Comparison of ENCODE assay signal across 15 cellular contexts in the genomic region with DNA sequence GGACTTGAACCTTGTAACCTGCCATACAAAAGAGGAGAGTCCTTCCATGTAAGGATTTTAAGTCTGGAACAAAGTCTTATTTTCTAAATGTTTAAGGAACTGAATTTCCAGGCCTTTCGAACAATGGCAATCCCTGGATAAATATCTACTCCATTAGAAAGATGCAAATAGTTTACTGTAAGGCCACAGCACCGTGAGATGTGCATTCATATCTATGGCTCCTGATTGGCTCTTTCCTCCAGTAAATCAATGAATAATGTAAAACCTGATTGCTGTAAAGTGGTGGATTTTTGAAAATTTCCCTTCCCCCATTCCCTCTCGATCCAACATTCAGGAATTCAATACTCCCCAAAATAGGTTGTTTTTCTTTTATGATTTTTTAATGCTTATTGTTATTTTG.
DNase-seq lines count a peak whose midpoint lies in the region; ATAC-seq and TF ChIP-seq lines count a peak whose summit lies in the region.
"Had no signal": no experiment of that assay in that cellular context is flagged by ENCODE, and none has a peak within 500 bp of the region (broad histone marks: within the 10 kb centered on the region; RNA-seq: fewer than 3 reads in every experiment).

No MANE protein-coding gene starts in this region.

- H2BK15ac ChIP-seq in mesenchymal stem cell (ENCODE audit: low read depth, poor library complexity, severe bottlenecking) = no peak overlapping the region

- 33% methylated on average over 1 of the region's 3 CpGs for WGBS in mesenchymal stem cell

- H3K27ac Mint-ChIP-seq in mesothelial cell of epicardium = no peak overlapping the region
- H3K27ac Mint-ChIP-seq: CD8-positive, alpha-beta T cell had no signal

- DNase-seq in HAP-1 (ENCODE audit: low spot score in 2 of 2) (peak in 1 of 2 experiments; percentile 79), NCI-H69 (lab: John Stamatoyannopoulos, UW) (peak; percentile 87), dorsolateral prefrontal cortex (no peak), putamen (ENCODE audit: low spot score) (peak; percentile 39), mesothelial cell of epicardium (ENCODE audit: low spot score in 2 of 2, unreplicated experiment in 2 of 2) (no peak), mesenchymal stem cell (no peak)
- DNase-seq: activated CD8-positive, alpha-beta memory T cell treated with anti-CD3 and anti-CD28 coated beads, Interleukin-2, amount 50 U/mL, for 48 hours; CD8-positive, alpha-beta T cell; DMS79; Kasumi-1; NCI-H1436; SIG-M5; stimulated activated CD8-positive, alpha-beta memory T cell treated with anti-CD3 and anti-CD28 coated beads, Interleukin-4, amount 100 ng/mL, for 48 hours had no signal

- H3K27me3 Mint-ChIP-seq in mesothelial cell of epicardium (ENCODE audit: low read depth) = peaks cover 98% of the 10 kb centered on the region

- H3K4me2 ChIP-seq in mesenchymal stem cell (ENCODE audit: low read length, poor library complexity, severe bottlenecking) = no peak overlapping the region
- H3K4me2 ChIP-seq: hepatocyte had no signal

- TF ChIP-seq CTCF in dorsolateral prefrontal cortex (IDR thresholded peaks at IDR 0.05 in 54 of 56, conservative IDR thresholded peaks at IDR 0.05 in 2 of 56; ENCODE audit: low read depth in 1 of 56, partially characterized antibody in 56 of 56) = no peak
- no peak for TF ChIP-seq CTCF in mesothelial cell of epicardium (IDR thresholded peaks at IDR 0.05; ENCODE audit: unreplicated experiment)

- H3K23ac ChIP-seq in mesenchymal stem cell (ENCODE audit: low read length in 2 of 2) = no peak overlapping the region

- H3K9me3 Mint-ChIP-seq in mesothelial cell of epicardium = no peaks in the 10 kb centered on the region
- H3K9me3 Mint-ChIP-seq: CD8-positive, alpha-beta T cell had no signal

- H4K8ac ChIP-seq in mesenchymal stem cell (ENCODE audit: low read length) = no peak overlapping the region

- H2AFZ ChIP-seq in mesenchymal stem cell (ENCODE audit: low read depth, low read length) = no peak overlapping the region
- H2AFZ ChIP-seq: hepatocyte had no signal

- H3K27me3 ChIP-seq in HAP-1 (ENCODE audit: low read depth) (no peaks in the 10 kb centered on the region), dorsolateral prefrontal cortex (peaks cover 0 to 27% (median 0%) of the 10 kb centered on the region in 45 donors), mesenchymal stem cell (ENCODE audit: control insufficient read depth in 1 of 2, insufficient read depth in 1 of 2, low read length in 2 of 2) (peaks cover 83 to 99% of the 10 kb centered on the region in 2 experiments)

- no peaks in the 10 kb centered on the region for H3K79me1 ChIP-seq in mesenchymal stem cell (replicated peaks; ENCODE audit: low read length, poor library complexity, severe bottlenecking)

- no peak overlapping the region for H3K14ac ChIP-seq in mesenchymal stem cell (ENCODE audit: low read length in 2 of 2)

- no peak overlapping the region for H2BK120ac ChIP-seq in mesenchymal stem cell (ENCODE audit: low read depth, low read length)

- H2BK12ac ChIP-seq in mesenchymal stem cell (ENCODE audit: low read length in 2 of 2) = no peak overlapping the region

- no peak overlapping the region for H3K9ac ChIP-seq in mesenchymal stem cell (ENCODE audit: low read length)

- no peaks in the 10 kb centered on the region for H3K36me3 Mint-ChIP-seq in mesothelial cell of epicardium
- H3K36me3 Mint-ChIP-seq: CD8-positive, alpha-beta T cell had no signal

- H3K27ac ChIP-seq in dorsolateral prefrontal cortex (peak overlapping the region; percentile 65 to 100 (median 99)), mesenchymal stem cell (ENCODE audit: low read length, poor library complexity, severe bottlenecking) (no peak overlapping the region)
- H3K27ac ChIP-seq: hepatocyte had no signal

- H3K4me1 ChIP-seq in HAP-1 (peaks cover 30% of the 10 kb centered on the region), mesenchymal stem cell (ENCODE audit: control insufficient read depth, insufficient read depth, low read depth, low read length) (peaks cover 24% of the 10 kb centered on the region)

- no peak for ATAC-seq in GM21717 (IDR thresholded peaks at IDR 0.05; ENCODE audit: unreplicated experiment)
- ATAC-seq: CD8-positive, alpha-beta T cell had no signal

- H2AK5ac ChIP-seq in mesenchymal stem cell (ENCODE audit: low read length, severe bottlenecking) = no peak overlapping the region

- H2BK5ac ChIP-seq in mesenchymal stem cell (ENCODE audit: low read depth, low read length, poor library complexity, severe bottlenecking) = no peak overlapping the region

- H3K4me3 ChIP-seq in HAP-1 (peak overlapping the region; percentile 48), dorsolateral prefrontal cortex (peak overlapping the region; percentile 51 to 93 (median 78)), mesenchymal stem cell (ENCODE audit: insufficient read depth in 1 of 2, low read depth in 1 of 2, low read length in 2 of 2) (no peak overlapping the region)
- H3K4me3 ChIP-seq: hepatocyte had no signal

- H4K91ac ChIP-seq in mesenchymal stem cell (ENCODE audit: low read length) = no peak overlapping the region

- H3K4me3 Mint-ChIP-seq in mesothelial cell of epicardium = no peak overlapping the region
- H3K4me3 Mint-ChIP-seq: CD8-positive, alpha-beta T cell had no signal

- H3K18ac ChIP-seq in mesenchymal stem cell (ENCODE audit: low read depth in 1 of 2, low read length in 2 of 2) = no peak overlapping the region

- intact Hi-C loops in dorsolateral prefrontal cortex (cut with DNase I) = loop anchor here (5.0 to 10.0 kb wide), 3 partner anchors 184 to 407 kb away; partner anchors contain the start of gene TMEM161B (in 1 of the 2)

- H3K36me3 ChIP-seq in HAP-1 (replicated peaks) (peaks cover 13% of the 10 kb centered on the region), mesenchymal stem cell (ENCODE audit: control insufficient read depth in 1 of 2, insufficient read depth in 2 of 2, low read depth in 1 of 2, low read length in 2 of 2) (no peaks in the 10 kb centered on the region)

- in situ Hi-C loops in HAP-1 (cut with MboI; ENCODE audit: low sequenced_read_pairs) = loop anchor here (10.0 kb wide), 5 partner anchors 127 to 1257 kb away; partner anchors contain the start of genes CCNH and TMEM161B

- no peak overlapping the region for H3K4ac ChIP-seq in mesenchymal stem cell (ENCODE audit: low read depth in 1 of 2, low read length in 2 of 2)

- no peaks in the 10 kb centered on the region for H3K9me3 ChIP-seq in HAP-1
- no peaks in the 10 kb centered on the region for H3K9me3 ChIP-seq in mesenchymal stem cell (ENCODE audit: control insufficient read depth, low read length)

- peaks cover 18% of the 10 kb centered on the region for H3K4me1 Mint-ChIP-seq in mesothelial cell of epicardium

Comparison
In these comparisons a context has a peak if more than half of its experiments do, and no peak if none do; other contexts are left out.
1. DNase-seq: peak in NCI-H69 (single experiment) and putamen (single experiment); none in dorsolateral prefrontal cortex (0 of 10), mesothelial cell of epicardium (0 of 2) and mesenchymal stem cell (single experiment).
2. H3K4me3 ChIP-seq: peak in HAP-1 (single experiment) and dorsolateral prefrontal cortex (59 of 59); none in mesenchymal stem cell (0 of 2).